In the genomic region with DNA sequence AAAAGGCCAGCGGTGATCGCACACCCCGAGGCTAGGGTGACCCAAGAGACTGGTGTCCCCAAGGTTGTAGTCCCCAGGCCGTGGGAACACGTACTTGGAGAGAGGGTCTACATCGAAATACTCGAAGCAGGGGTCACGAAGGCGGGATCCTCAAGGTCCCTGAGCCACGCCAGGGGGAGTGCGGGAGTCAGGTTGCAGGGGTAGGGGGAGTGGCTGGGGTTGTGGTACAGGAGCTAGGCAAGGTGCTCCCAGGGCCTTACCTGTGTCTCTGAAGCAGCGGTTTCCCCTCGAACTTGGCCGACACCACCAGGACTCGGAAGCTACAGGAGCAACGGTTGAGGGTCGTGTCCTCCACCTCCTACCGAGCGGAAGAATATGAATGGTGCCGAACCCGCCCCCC, we compare ENCODE assay signal across 6 cellular contexts. TPM values are rescaled to one million over a fixed set of nuclear protein-coding genes. Genes with fewer than 3 reads are reported as not detected.
DNase-seq lines count a peak whose midpoint lies in the region; ATAC-seq and TF ChIP-seq lines count a peak whose summit lies in the region.
"Not testable (repeated sequence)": the region's sequence is repeated elsewhere in the genome, so short reads cannot be mapped to it uniquely, and the experiment has no call there.

No MANE protein-coding gene starts in this region.

- intact Hi-C loops in HCT116 (cut with micrococcal nuclease); activated CD8-positive, alpha-beta T cell treated with anti-CD3 and anti-CD28 coated beads for 36 hours (cut with micrococcal nuclease); right cardiac atrium (cut with DNase I): not testable (repeated sequence)

- not testable (repeated sequence) for TF ChIP-seq RAD21 in HCT116 (IDR thresholded peaks at IDR 0.05; ENCODE audit: low read depth)

- not testable (repeated sequence) for H3K27ac ChIP-seq in HCT116 (ENCODE audit: low read depth, low read length); right cardiac atrium (ENCODE audit: low read length)

- H2AFZ ChIP-seq in HCT116 (ENCODE audit: low read depth, low read length, poor library complexity, severe bottlenecking) = not testable (repeated sequence)

- not testable (repeated sequence) for H3K27me3 ChIP-seq in HCT116 (ENCODE audit: insufficient read depth, low read length); right cardiac atrium (ENCODE audit: control insufficient read depth, insufficient read depth)

- H3K9ac ChIP-seq in HCT116 (ENCODE audit: low read length) = not testable (repeated sequence)

- not testable (repeated sequence) for H3K27ac Mint-ChIP-seq in activated CD8-positive, alpha-beta T cell treated with anti-CD3 and anti-CD28 coated beads for 36 hours; stimulated activated naive CD8-positive, alpha-beta T cell treated with anti-CD3 and anti-CD28 coated beads, Interleukin-15, amount 100 ng/mL, for 72 hours

- POLR2A ChIA-PET in HCT116 (lab: Charles Lee); activated CD8-positive, alpha-beta T cell treated with anti-CD3 and anti-CD28 coated beads for 36 hours (lab: Charles Lee): not testable (repeated sequence)

- not testable (repeated sequence) for H3K9me3 ChIP-seq in HCT116 (ENCODE audit: control insufficient read depth in 1 of 2, insufficient read depth in 1 of 2, low read depth in 1 of 2, low read length in 2 of 2); right cardiac atrium (ENCODE audit: control insufficient read depth, low read length)

- H3K27me3 Mint-ChIP-seq in activated CD8-positive, alpha-beta T cell treated with anti-CD3 and anti-CD28 coated beads for 36 hours; stimulated activated naive CD8-positive, alpha-beta T cell treated with anti-CD3 and anti-CD28 coated beads, Interleukin-15, amount 100 ng/mL, for 72 hours: not testable (repeated sequence)

- not testable (repeated sequence) for H3K79me2 ChIP-seq in HCT116 (ENCODE audit: insufficient read depth, low read length)

- RAD21 ChIA-PET in HCT116 (lab: Charles Lee; ENCODE audit: low non-redundant PET in 1 of 2, low total read pairs in 2 of 2, uncharacterized antibody in 2 of 2, unreplicated experiment in 2 of 2) = not testable (repeated sequence)

- H3K4me3 Mint-ChIP-seq in activated CD8-positive, alpha-beta T cell treated with anti-CD3 and anti-CD28 coated beads for 36 hours; stimulated activated naive CD8-positive, alpha-beta T cell treated with anti-CD3 and anti-CD28 coated beads, Interleukin-15, amount 100 ng/mL, for 72 hours: not testable (repeated sequence)

- not testable (repeated sequence) for H3K9me3 Mint-ChIP-seq in activated CD8-positive, alpha-beta T cell treated with anti-CD3 and anti-CD28 coated beads for 36 hours; stimulated activated naive CD8-positive, alpha-beta T cell treated with anti-CD3 and anti-CD28 coated beads, Interleukin-15, amount 100 ng/mL, for 72 hours

- TF ChIP-seq CTCF in HCT116 (IDR thresholded peaks at IDR 0.05 in 2 of 3, conservative IDR thresholded peaks at IDR 0.05 in 1 of 3; ENCODE audit: borderline replicate concordance in 1 of 3, insufficient read depth in 1 of 3, low read depth in 2 of 3, low read length in 2 of 3); activated CD8-positive, alpha-beta T cell treated with anti-CD3 and anti-CD28 coated beads for 36 hours (IDR thresholded peaks at IDR 0.05): not testable (repeated sequence)

- H3K4me2 ChIP-seq in HCT116 (ENCODE audit: low read length) = not testable (repeated sequence)

- BruUV-seq in HCT116 (replicated peaks; lab: Mats Ljungman, UMichigan) = not testable (repeated sequence)

- H3K36me3 ChIP-seq in HCT116 (ENCODE audit: control insufficient read depth in 1 of 2, insufficient read depth in 2 of 2, low read length in 2 of 2) = not testable (repeated sequence)

- H3K4me3 ChIP-seq in HCT116 (replicated peaks in 1 of 2; ENCODE audit: low read depth in 1 of 2, low read length in 2 of 2); right cardiac atrium (ENCODE audit: low read length): not testable (repeated sequence)

- no CpG with 5 or more reads among the region's 21 CpGs for WGBS in right cardiac atrium

- H3K4me1 Mint-ChIP-seq in activated CD8-positive, alpha-beta T cell treated with anti-CD3 and anti-CD28 coated beads for 36 hours (ENCODE audit: low read depth); stimulated activated naive CD8-positive, alpha-beta T cell treated with anti-CD3 and anti-CD28 coated beads, Interleukin-15, amount 100 ng/mL, for 72 hours: not testable (repeated sequence)

- peak; percentile 10 for ATAC-seq in GM19351 (IDR thresholded peaks at IDR 0.05; ENCODE audit: unreplicated experiment)
- ATAC-seq in HCT116 = peak; percentile 56
- ATAC-seq in HG03159 (IDR thresholded peaks at IDR 0.05; ENCODE audit: unreplicated experiment) = peak; percentile 14
- peak; percentile 5 for ATAC-seq in activated CD8-positive, alpha-beta T cell treated with anti-CD3 and anti-CD28 coated beads for 36 hours
- ATAC-seq in right cardiac atrium = peak; percentile 8 to 29
- peak; percentile 30 for ATAC-seq in stimulated activated naive CD8-positive, alpha-beta T cell treated with anti-CD3 and anti-CD28 coated beads, Interleukin-15, amount 100 ng/mL, for 72 hours

- not testable (repeated sequence) for H4K20me1 ChIP-seq in HCT116 (ENCODE audit: insufficient read depth)

- DNase-seq in HCT116 (ENCODE audit: low read depth, low spot score); activated CD8-positive, alpha-beta T cell treated with anti-CD3 and anti-CD28 coated beads for 36 hours; right cardiac atrium; stimulated activated naive CD8-positive, alpha-beta T cell treated with anti-CD3 and anti-CD28 coated beads, Interleukin-15, amount 100 ng/mL, for 72 hours: not testable (repeated sequence)

- H3K4me1 ChIP-seq in HCT116 (ENCODE audit: control insufficient read depth in 1 of 2, insufficient read depth in 2 of 2, low read length in 2 of 2); right cardiac atrium (ENCODE audit: control insufficient read depth, insufficient read depth, low read length): not testable (repeated sequence)

- not testable (repeated sequence) for H3K9me2 ChIP-seq in HCT116 (ENCODE audit: insufficient read depth)

- not testable (repeated sequence) for H3K36me3 Mint-ChIP-seq in activated CD8-positive, alpha-beta T cell treated with anti-CD3 and anti-CD28 coated beads for 36 hours (ENCODE audit: low read depth)

- TF ChIP-seq POLR2A in HCT116 (IDR thresholded peaks at IDR 0.05; ENCODE audit: borderline replicate concordance, extremely low read depth, insufficient read depth, insufficient read length) = not testable (repeated sequence)

- CTCF ChIA-PET in HCT116 (lab: Charles Lee); activated CD8-positive, alpha-beta T cell treated with anti-CD3 and anti-CD28 coated beads for 36 hours (lab: Charles Lee): not testable (repeated sequence)

RNA-seq across cellular contexts. Expression of a gene that starts 0.4 kb away (rescaled TPM):
- total RNA-seq in HCT116 (2021; ENCODE audit: unreplicated experiment) (180 TPM), right cardiac atrium (10 to 100 TPM; 75.2 to 89.6 (median 84.6) TPM)
- 255 and 280 TPM in 2 replicates for polyA plus RNA-seq in HCT116 (2012)
- 100 to 1,000 TPM; 248 to 254 TPM for total RNA-seq in activated CD8-positive, alpha-beta T cell treated with anti-CD3 and anti-CD28 coated beads for 36 hours
- polyA plus RNA-seq in right cardiac atrium = 184 TPM

RNA-seq across cellular contexts. Expression of a gene that starts 0.6 kb away (rescaled TPM):
- total RNA-seq in HCT116 (2021; ENCODE audit: unreplicated experiment) = 48.3 TPM
- 63.9 and 72.2 TPM in 2 replicates for polyA plus RNA-seq in HCT116 (2012)
- 100 to 1,000 TPM; 116 to 129 TPM for total RNA-seq in activated CD8-positive, alpha-beta T cell treated with anti-CD3 and anti-CD28 coated beads for 36 hours
- total RNA-seq in right cardiac atrium = 10 to 100 TPM in 2 of 4 donors, 1 to 10 TPM in 2; 8.9 to 20.8 (median 13.9) TPM
- 24.6 TPM for polyA plus RNA-seq in right cardiac atrium

RNA-seq across cellular contexts. Expression of a gene that starts 6.0 kb away (rescaled TPM):
- total RNA-seq in HCT116 (2021; ENCODE audit: unreplicated experiment) (23.5 TPM), right cardiac atrium (10 to 100 TPM in 3 of 4 donors, 1 to 10 TPM in 1; 9.6 to 14.0 (median 10.8) TPM)
- polyA plus RNA-seq in HCT116 (2012) = 16.6 and 17.6 TPM in 2 replicates
- total RNA-seq in activated CD8-positive, alpha-beta T cell treated with anti-CD3 and anti-CD28 coated beads for 36 hours = 10 to 100 TPM; 14.8 to 18.0 TPM
- polyA plus RNA-seq in right cardiac atrium = 10.0 TPM

RNA-seq across cellular contexts. Expression of a gene that starts 9.7 kb away (rescaled TPM):
- total RNA-seq in HCT116 (2021; ENCODE audit: unreplicated experiment) (7.0 TPM), right cardiac atrium (10 to 100 TPM; 10.3 to 22.4 (median 14.6) TPM)
- 2.7 and 3.7 TPM in 2 replicates for polyA plus RNA-seq in HCT116 (2012)
- 1,000 to 10,000 TPM; 1,130 to 1,151 TPM for total RNA-seq in activated CD8-positive, alpha-beta T cell treated with anti-CD3 and anti-CD28 coated beads for 36 hours
- 7.3 TPM for polyA plus RNA-seq in right cardiac atrium

RNA-seq across cellular contexts. Expression of a gene that starts 55.2 kb away (rescaled TPM):
- total RNA-seq in HCT116 (2021; ENCODE audit: unreplicated experiment) = 9.1 TPM
- polyA plus RNA-seq in HCT116 (2012) = 2.7 and 3.7 TPM in 2 replicates
- 10 to 100 TPM; 14.7 to 20.7 TPM for total RNA-seq in activated CD8-positive, alpha-beta T cell treated with anti-CD3 and anti-CD28 coated beads for 36 hours
- 1 to 10 TPM; 3.1 to 5.3 (median 4.3) TPM for total RNA-seq in right cardiac atrium
- 2.0 TPM for polyA plus RNA-seq in right cardiac atrium

Comparison
In these comparisons a context has a peak if more than half of its experiments do, and no peak if none do; other contexts are left out.
1. ATAC-seq: peak in every context shown above with its lines; median percentile 56 in HCT116; 30 in stimulated activated naive CD8-positive, alpha-beta T cell treated with anti-CD3 and anti-CD28 coated beads, Interleukin-15, amount 100 ng/mL, for 72 hours; 18 in right cardiac atrium; 14 in HG03159; 10 in GM19351; 5 in activated CD8-positive, alpha-beta T cell treated with anti-CD3 and anti-CD28 coated beads for 36 hours.